24 cellular contexts compared by ENCODE assay signal in genomic region chr2:17979707-17980106, GRCh38.
DNase-seq lines count a peak whose midpoint lies in the region; ATAC-seq, FAIRE-seq and TF ChIP-seq lines count a peak whose summit lies in the region.
"Had no signal": no experiment of that assay in that cellular context is flagged by ENCODE, and none has a peak within 500 bp of the region (broad histone marks: within the 10 kb centered on the region; RNA-seq: fewer than 3 reads in every experiment).

No MANE protein-coding gene starts in this region.

- peaks cover 38% of the 10 kb centered on the region for H3K4me1 ChIP-seq in astrocyte (ENCODE audit: insufficient read depth, low read length)
- H3K4me1 ChIP-seq: breast epithelium, foreskin keratinocyte had no signal

- H3K36me3 Mint-ChIP-seq in astrocyte (ENCODE audit: low read depth, unreplicated experiment), result no peaks in the 10 kb centered on the region
- no peaks in the 10 kb centered on the region for H3K36me3 Mint-ChIP-seq in activated T-helper 17 cell treated with anti-CD3 and anti-CD28 coated beads, Interleukin-2, amount 50 U/mL, for 72 hours (ENCODE audit: low read depth)
- H3K36me3 Mint-ChIP-seq: activated naive CD8-positive, alpha-beta T cell; memory B cell; naive thymus-derived CD4-positive, alpha-beta T cell had no signal

- no peaks in the 10 kb centered on the region for H3K9me3 ChIP-seq in astrocyte (ENCODE audit: insufficient read depth, low read depth, low read length)
- H3K9me3 ChIP-seq: breast epithelium, ovary, right atrium auricular region, suprapubic skin had no signal

- H3K27me3 ChIP-seq in astrocyte (ENCODE audit: insufficient read depth, low read length), result no peaks in the 10 kb centered on the region
- H3K27me3 ChIP-seq: breast epithelium, ovary, right atrium auricular region, suprapubic skin had no signal

- no peaks in the 10 kb centered on the region for H3K79me2 ChIP-seq in astrocyte (ENCODE audit: insufficient read depth, low read length)

- H4K20me1 ChIP-seq in astrocyte (ENCODE audit: insufficient read depth, low read length), result no peaks in the 10 kb centered on the region

- H3K36me3 ChIP-seq in astrocyte (ENCODE audit: insufficient read depth, low read length), result no peaks in the 10 kb centered on the region
- H3K36me3 ChIP-seq: breast epithelium, ovary, right atrium auricular region, suprapubic skin had no signal

- TF ChIP-seq CTCF in AG09309 (IDR thresholded peaks at IDR 0.05; ENCODE audit: control insufficient read depth, insufficient read depth, low read depth, low read length, missing control alignments), result no peak
- no peak for TF ChIP-seq CTCF in astrocyte (IDR thresholded peaks at IDR 0.05; ENCODE audit: insufficient read depth, low read depth, low read length)

- no peak for ATAC-seq in HG02798 (IDR thresholded peaks at IDR 0.05; ENCODE audit: poor library complexity, unreplicated experiment)
- no peak for ATAC-seq in activated T-helper 17 cell treated with anti-CD3 and anti-CD28 coated beads, Interleukin-2, amount 50 U/mL, for 72 hours (replicated peaks)
- ATAC-seq in HG03280 (IDR thresholded peaks at IDR 0.05; ENCODE audit: unreplicated experiment), result no peak
- ATAC-seq: activated CD4-positive, alpha-beta T cell treated with anti-CD3 and anti-CD28 coated beads for 36 hours; foreskin keratinocyte; naive thymus-derived CD4-positive, alpha-beta T cell had no signal

- H2AFZ ChIP-seq in astrocyte (ENCODE audit: low read depth, low read length), result peak overlapping the region; percentile 30

- H3K4me3 ChIP-seq in AG09309 (ENCODE audit: control insufficient read depth, low read depth, low read length), result no peak overlapping the region
- H3K4me3 ChIP-seq in astrocyte (ENCODE audit: insufficient read depth, low read depth, low read length), result no peak overlapping the region
- H3K4me3 ChIP-seq: breast epithelium, coronary artery, ovary, right atrium auricular region, suprapubic skin had no signal

- peak overlapping the region; percentile 34 for H3K4me2 ChIP-seq in astrocyte (ENCODE audit: low read length)

- H3K27ac ChIP-seq in astrocyte (ENCODE audit: low read depth, low read length), result peak overlapping the region; percentile 63
- H3K27ac ChIP-seq: breast epithelium, coronary artery, foreskin keratinocyte, ovary, right atrium auricular region, suprapubic skin had no signal

- FAIRE-seq in astrocyte (lab: Jason Lieb, UNC), result peak; percentile 93
- FAIRE-seq: urothelium cell line had no signal

- no peaks in the 10 kb centered on the region for H3K27me3 Mint-ChIP-seq in astrocyte (ENCODE audit: low read depth, unreplicated experiment)
- no peaks in the 10 kb centered on the region for H3K27me3 Mint-ChIP-seq in activated T-helper 17 cell treated with anti-CD3 and anti-CD28 coated beads, Interleukin-2, amount 50 U/mL, for 72 hours
- H3K27me3 Mint-ChIP-seq: activated CD4-positive, alpha-beta T cell treated with anti-CD3 and anti-CD28 coated beads for 36 hours; CD4-positive, alpha-beta T cell; naive thymus-derived CD4-positive, alpha-beta T cell had no signal

- H3K4me1 Mint-ChIP-seq in astrocyte (ENCODE audit: low read depth, unreplicated experiment), result peaks cover 18% of the 10 kb centered on the region
- H3K4me1 Mint-ChIP-seq in activated T-helper 17 cell treated with anti-CD3 and anti-CD28 coated beads, Interleukin-2, amount 50 U/mL, for 72 hours, result no peaks in the 10 kb centered on the region
- H3K4me1 Mint-ChIP-seq: activated CD4-positive, alpha-beta T cell treated with anti-CD3 and anti-CD28 coated beads for 36 hours; memory B cell; naive thymus-derived CD4-positive, alpha-beta T cell had no signal

- no peaks in the 10 kb centered on the region for H3K9me3 Mint-ChIP-seq in astrocyte (ENCODE audit: unreplicated experiment)
- no peaks in the 10 kb centered on the region for H3K9me3 Mint-ChIP-seq in activated T-helper 17 cell treated with anti-CD3 and anti-CD28 coated beads, Interleukin-2, amount 50 U/mL, for 72 hours
- H3K9me3 Mint-ChIP-seq: CD4-positive, alpha-beta T cell; memory B cell; naive thymus-derived CD4-positive, alpha-beta T cell had no signal

- no peak overlapping the region for H3K27ac Mint-ChIP-seq in astrocyte (ENCODE audit: unreplicated experiment)
- H3K27ac Mint-ChIP-seq in activated T-helper 17 cell treated with anti-CD3 and anti-CD28 coated beads, Interleukin-2, amount 50 U/mL, for 72 hours, result no peak overlapping the region
- H3K27ac Mint-ChIP-seq: activated CD4-positive, alpha-beta T cell treated with anti-CD3 and anti-CD28 coated beads for 36 hours; activated naive CD8-positive, alpha-beta T cell; CD4-positive, alpha-beta T cell; memory B cell; naive thymus-derived CD4-positive, alpha-beta T cell had no signal

- peak overlapping the region; percentile 35 for H3K9ac ChIP-seq in astrocyte (ENCODE audit: low read length)

- peak; percentile 60 for DNase-seq in AG09309 (ENCODE audit: low read depth)
- DNase-seq in HS-5 (ENCODE audit: low read depth), result peak; percentile 61
- DNase-seq in astrocyte (ENCODE audit: low read depth), result peak; percentile 71
- peak; percentile 48 for DNase-seq in kidney tubule cell (ENCODE audit: low spot score)
- no peak for DNase-seq in OCI-M2 (lab: John Stamatoyannopoulos, UW; ENCODE audit: unreplicated experiment)
- DNase-seq: activated CD4-positive, alpha-beta T cell treated with anti-CD3 and anti-CD28 coated beads for 36 hours; CD4-positive, alpha-beta T cell; DMS53; naive thymus-derived CD4-positive, alpha-beta T cell; NCI-H1417 treated with DMSO at 0.1 percent for 48 hours; NCI-H526; ovary; SW 1271 had no signal

- no peak overlapping the region for H3K4me3 Mint-ChIP-seq in astrocyte (ENCODE audit: unreplicated experiment)
- H3K4me3 Mint-ChIP-seq in activated T-helper 17 cell treated with anti-CD3 and anti-CD28 coated beads, Interleukin-2, amount 50 U/mL, for 72 hours, result no peak overlapping the region
- H3K4me3 Mint-ChIP-seq: activated CD4-positive, alpha-beta T cell treated with anti-CD3 and anti-CD28 coated beads for 36 hours; activated naive CD8-positive, alpha-beta T cell; CD4-positive, alpha-beta T cell; memory B cell; naive thymus-derived CD4-positive, alpha-beta T cell had no signal
